ENCODE assay signal across 33 cellular contexts in genomic region chr7:128129224-128129864, GRCh38.
A peak's percentile ranks its signal among the peaks of the same experiment; 100 is the strongest.
DNase-seq lines count a peak whose midpoint lies in the region; ATAC-seq and TF ChIP-seq lines count a peak whose summit lies in the region.
"Had no signal": no experiment of that assay in that cellular context is flagged by ENCODE, and none has a peak within 500 bp of the region (broad histone marks: within the 10 kb centered on the region; RNA-seq: fewer than 3 reads in every experiment).

No MANE protein-coding gene starts in this region.

- no peaks in the 10 kb centered on the region for H3K9me3 ChIP-seq in OCI-LY3 (ENCODE audit: insufficient read depth, low read length)
- peaks cover 4% of the 10 kb centered on the region for H3K9me3 ChIP-seq in mesenchymal stem cell (ENCODE audit: control insufficient read depth, low read length)
- H3K9me3 ChIP-seq: left ventricle myocardium inferior, right lobe of liver, tibial artery had no signal

- peaks cover 18% of the 10 kb centered on the region for H3K27me3 ChIP-seq in OCI-LY3 (ENCODE audit: low read depth, low read length)
- H3K27me3 ChIP-seq in mesenchymal stem cell (ENCODE audit: control insufficient read depth in 1 of 2, insufficient read depth in 1 of 2, low read length in 2 of 2): peaks cover 41 to 68% of the 10 kb centered on the region in 2 experiments
- H3K27me3 ChIP-seq: right lobe of liver had no signal

- no peaks in the 10 kb centered on the region for H3K79me1 ChIP-seq in mesenchymal stem cell (replicated peaks; ENCODE audit: low read length, poor library complexity, severe bottlenecking)

- no peak overlapping the region for H2BK12ac ChIP-seq in mesenchymal stem cell (ENCODE audit: low read length in 2 of 2)

- H3K4me1 ChIP-seq in OCI-LY3 (ENCODE audit: low read length) (peaks cover 22% of the 10 kb centered on the region), mesenchymal stem cell (ENCODE audit: control insufficient read depth, insufficient read depth, low read depth, low read length) (no peaks in the 10 kb centered on the region)
- H3K4me1 ChIP-seq: left ventricle myocardium inferior, right lobe of liver had no signal

- no peak overlapping the region for H2BK120ac ChIP-seq in mesenchymal stem cell (ENCODE audit: low read depth, low read length)

- H3K23ac ChIP-seq in mesenchymal stem cell (ENCODE audit: low read length in 2 of 2): no peak overlapping the region

- H2BK5ac ChIP-seq in mesenchymal stem cell (ENCODE audit: low read depth, low read length, poor library complexity, severe bottlenecking): no peak overlapping the region

- H3K4me3 ChIP-seq in OCI-LY3 (ENCODE audit: low read length): peak overlapping the region; percentile 61
- H3K4me3 ChIP-seq in mesenchymal stem cell (ENCODE audit: insufficient read depth in 1 of 2, low read depth in 1 of 2, low read length in 2 of 2): no peak overlapping the region
- H3K4me3 ChIP-seq: left ventricle myocardium inferior, right lobe of liver, tibial artery had no signal

- no peaks in the 10 kb centered on the region for H3K79me2 ChIP-seq in OCI-LY3 (ENCODE audit: low read length)

- no peak overlapping the region for H3K18ac ChIP-seq in mesenchymal stem cell (ENCODE audit: low read depth in 1 of 2, low read length in 2 of 2)

- WGBS in mesenchymal stem cell: 87% methylated on average over 9 of the region's 12 CpGs

- H3K9ac ChIP-seq in OCI-LY3 (ENCODE audit: low read length) (peak overlapping the region; percentile 43), mesenchymal stem cell (ENCODE audit: low read length) (no peak overlapping the region)
- H3K9ac ChIP-seq: KMS-11 had no signal

- no peak overlapping the region for H3K14ac ChIP-seq in mesenchymal stem cell (ENCODE audit: low read length in 2 of 2)

- H4K8ac ChIP-seq in mesenchymal stem cell (ENCODE audit: low read length): no peak overlapping the region

- ATAC-seq in left lobe of liver (no peak), sciatic nerve (no peak)
- ATAC-seq: esophagus mucosa, right lobe of liver had no signal

- no peak for TF ChIP-seq CTCF in OCI-LY3 (IDR thresholded peaks at IDR 0.05; ENCODE audit: low read depth, low read length)

- no peak overlapping the region for H2BK15ac ChIP-seq in mesenchymal stem cell (ENCODE audit: low read depth, poor library complexity, severe bottlenecking)

- no peaks in the 10 kb centered on the region for H4K20me1 ChIP-seq in OCI-LY3 (ENCODE audit: insufficient read depth, low read length)

- H3K36me3 ChIP-seq in OCI-LY3 (replicated peaks; ENCODE audit: low read depth, low read length) (no peaks in the 10 kb centered on the region), mesenchymal stem cell (ENCODE audit: control insufficient read depth in 1 of 2, insufficient read depth in 2 of 2, low read depth in 1 of 2, low read length in 2 of 2) (no peaks in the 10 kb centered on the region)
- H3K36me3 ChIP-seq: left ventricle myocardium inferior, right lobe of liver, tibial artery had no signal

- no peak overlapping the region for H4K91ac ChIP-seq in mesenchymal stem cell (ENCODE audit: low read length)

- H3K27ac ChIP-seq in OCI-LY3 (ENCODE audit: low read length) (no peak overlapping the region), mesenchymal stem cell (ENCODE audit: low read length, poor library complexity, severe bottlenecking) (no peak overlapping the region)
- H3K27ac ChIP-seq: KMS-11, left ventricle myocardium inferior, right lobe of liver, tibial artery had no signal

- H2AFZ ChIP-seq in OCI-LY3 (ENCODE audit: low read depth, low read length) (peak overlapping the region; percentile 98), mesenchymal stem cell (ENCODE audit: low read depth, low read length) (no peak overlapping the region)

- H2AK5ac ChIP-seq in mesenchymal stem cell (ENCODE audit: low read length, severe bottlenecking): no peak overlapping the region

- H3K4me2 ChIP-seq in OCI-LY3 (ENCODE audit: low read length) (peak overlapping the region; percentile 71), mesenchymal stem cell (ENCODE audit: low read length, poor library complexity, severe bottlenecking) (no peak overlapping the region)
- H3K4me2 ChIP-seq: KMS-11 had no signal

- DNase-seq in NOMO-1 treated with DMSO at 0.1 percent for 48 hours (lab: John Stamatoyannopoulos, UW; ENCODE audit: unreplicated experiment) (peak; percentile 22), NOMO-1 treated with dmso at 0.1 percent for 144 hours (lab: John Stamatoyannopoulos, UW; ENCODE audit: unreplicated experiment) (no peak), left lobe of liver (ENCODE audit: low spot score) (peak; percentile 15), mesenchymal stem cell (no peak), sciatic nerve (ENCODE audit: low spot score) (no peak), H4 (ENCODE audit: low spot score) (no peak)
- no peak for DNase-seq in activated CD8-positive, alpha-beta memory T cell treated with anti-CD3 and anti-CD28 coated beads, Interleukin-2, amount 50 U/mL, for 4 hours
- DNase-seq: 8988T; activated CD4-positive, alpha-beta memory T cell treated with anti-CD3 and anti-CD28 coated beads for 36 hours; activated CD4-positive, alpha-beta T cell treated with anti-CD3 and anti-CD28 coated beads for 1 hour; activated CD8-positive, alpha-beta memory T cell treated with anti-CD3 and anti-CD28 coated beads, Interleukin-2, amount 50 U/mL, for 48 hours; activated naive CD4-positive, alpha-beta T cell treated with anti-CD3 and anti-CD28 coated beads for 36 hours; amniotic stem cell; CD4-positive, alpha-beta T cell; cerebellar nuclear complex; foreskin fibroblast; GOT3; head of caudate nucleus; islet precursor cell; left ventricle myocardium inferior; naive B cell; NCI-H1048; NCI-H2107; NCI-H446 treated with DMSO at 0.1 percent for 48 hours; NCI-H774; right lobe of liver; Right ventricle myocardium superior; stimulated activated CD4-positive, alpha-beta T cell treated with anti-CD3 and anti-CD28 coated beads, Interleukin-2, amount 100 ng/mL, for 48 hours; T-helper 2 cell; tibial artery had no signal

- no peak overlapping the region for H3K4ac ChIP-seq in mesenchymal stem cell (ENCODE audit: low read depth in 1 of 2, low read length in 2 of 2)

- intact Hi-C loops in sciatic nerve (cut with DNase I): no loop called here

Comparison
In these comparisons a context has a peak if more than half of its experiments do, and no peak if none do; other contexts are left out.
1. DNase-seq: peak in NOMO-1 treated with DMSO at 0.1 percent for 48 hours (single experiment) and left lobe of liver (single experiment); none in NOMO-1 treated with dmso at 0.1 percent for 144 hours (single experiment), mesenchymal stem cell (single experiment), activated CD8-positive, alpha-beta memory T cell treated with anti-CD3 and anti-CD28 coated beads, Interleukin-2, amount 50 U/mL, for 4 hours (single experiment), sciatic nerve (single experiment) and H4 (single experiment).